Comparison of ENCODE assay signal across 1 cellular context in the genomic region with DNA sequence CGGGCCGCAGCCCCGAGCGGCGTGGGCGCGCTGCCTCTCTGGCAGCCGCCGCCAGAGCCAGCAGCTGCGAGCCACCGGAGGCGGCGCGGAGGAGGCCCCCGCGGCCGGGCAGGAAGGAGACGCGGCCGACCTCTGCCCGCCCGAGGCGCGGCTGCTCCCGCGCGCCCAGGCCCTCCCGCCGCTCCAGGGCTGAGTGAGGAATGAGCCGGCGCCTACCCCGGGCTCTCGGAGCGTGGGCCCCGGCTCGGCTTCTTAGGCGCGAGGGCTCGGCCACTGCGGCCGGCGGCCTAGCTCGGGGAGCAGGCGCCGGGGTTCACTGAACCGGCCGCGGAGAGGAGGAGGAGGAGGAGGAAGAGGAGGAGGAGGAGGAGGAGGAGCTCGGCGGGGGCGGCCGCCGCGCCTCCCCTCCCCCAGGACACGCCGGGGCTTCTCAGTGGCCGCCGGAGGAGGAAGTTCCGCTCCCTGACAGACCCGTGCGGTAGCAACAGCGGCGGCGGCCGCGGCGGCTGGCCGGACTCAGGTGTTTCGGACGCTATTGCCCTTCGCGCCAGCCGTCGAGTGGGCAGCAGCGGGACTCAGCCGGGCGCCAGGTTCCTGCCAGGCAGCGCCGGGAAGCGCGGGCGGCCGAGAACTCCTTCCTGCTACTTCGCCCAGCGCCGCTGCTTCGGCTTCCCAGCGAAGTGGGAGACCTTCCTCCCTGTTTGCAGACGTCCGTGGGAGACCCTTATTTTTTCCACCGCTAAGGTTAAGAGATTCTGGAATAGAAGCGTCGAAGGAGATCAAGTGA.
A peak's percentile ranks its signal among the peaks of the same experiment; 100 is the strongest.
TF ChIP-seq lines count a peak whose summit lies in the region.

A gene (plus strand): TSS at position 468 of the 787 bp plus-strand sequence. CDS start 735 bp downstream, outside the sequence.

TF ChIP-seq in WTC11, 78 proteins besides CTCF, POLR2A, EP300 and RAD21 (continued from another document and continues in another):
- TF ChIP-seq, protein P1, sequence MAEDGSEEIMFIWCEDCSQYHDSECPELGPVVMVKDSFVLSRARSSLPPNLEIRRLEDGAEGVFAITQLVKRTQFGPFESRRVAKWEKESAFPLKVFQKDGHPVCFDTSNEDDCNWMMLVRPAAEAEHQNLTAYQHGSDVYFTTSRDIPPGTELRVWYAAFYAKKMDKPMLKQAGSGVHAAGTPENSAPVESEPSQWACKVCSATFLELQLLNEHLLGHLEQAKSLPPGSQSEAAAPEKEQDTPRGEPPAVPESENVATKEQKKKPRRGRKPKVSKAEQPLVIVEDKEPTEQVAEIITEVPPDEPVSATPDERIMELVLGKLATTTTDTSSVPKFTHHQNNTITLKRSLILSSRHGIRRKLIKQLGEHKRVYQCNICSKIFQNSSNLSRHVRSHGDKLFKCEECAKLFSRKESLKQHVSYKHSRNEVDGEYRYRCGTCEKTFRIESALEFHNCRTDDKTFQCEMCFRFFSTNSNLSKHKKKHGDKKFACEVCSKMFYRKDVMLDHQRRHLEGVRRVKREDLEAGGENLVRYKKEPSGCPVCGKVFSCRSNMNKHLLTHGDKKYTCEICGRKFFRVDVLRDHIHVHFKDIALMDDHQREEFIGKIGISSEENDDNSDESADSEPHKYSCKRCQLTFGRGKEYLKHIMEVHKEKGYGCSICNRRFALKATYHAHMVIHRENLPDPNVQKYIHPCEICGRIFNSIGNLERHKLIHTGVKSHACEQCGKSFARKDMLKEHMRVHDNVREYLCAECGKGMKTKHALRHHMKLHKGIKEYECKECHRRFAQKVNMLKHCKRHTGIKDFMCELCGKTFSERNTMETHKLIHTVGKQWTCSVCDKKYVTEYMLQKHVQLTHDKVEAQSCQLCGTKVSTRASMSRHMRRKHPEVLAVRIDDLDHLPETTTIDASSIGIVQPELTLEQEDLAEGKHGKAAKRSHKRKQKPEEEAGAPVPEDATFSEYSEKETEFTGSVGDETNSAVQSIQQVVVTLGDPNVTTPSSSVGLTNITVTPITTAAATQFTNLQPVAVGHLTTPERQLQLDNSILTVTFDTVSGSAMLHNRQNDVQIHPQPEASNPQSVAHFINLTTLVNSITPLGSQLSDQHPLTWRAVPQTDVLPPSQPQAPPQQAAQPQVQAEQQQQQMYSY (CRISPR knock-in tag; IDR thresholded peaks at IDR 0.05), result no peak
- TF ChIP-seq, protein P2, sequence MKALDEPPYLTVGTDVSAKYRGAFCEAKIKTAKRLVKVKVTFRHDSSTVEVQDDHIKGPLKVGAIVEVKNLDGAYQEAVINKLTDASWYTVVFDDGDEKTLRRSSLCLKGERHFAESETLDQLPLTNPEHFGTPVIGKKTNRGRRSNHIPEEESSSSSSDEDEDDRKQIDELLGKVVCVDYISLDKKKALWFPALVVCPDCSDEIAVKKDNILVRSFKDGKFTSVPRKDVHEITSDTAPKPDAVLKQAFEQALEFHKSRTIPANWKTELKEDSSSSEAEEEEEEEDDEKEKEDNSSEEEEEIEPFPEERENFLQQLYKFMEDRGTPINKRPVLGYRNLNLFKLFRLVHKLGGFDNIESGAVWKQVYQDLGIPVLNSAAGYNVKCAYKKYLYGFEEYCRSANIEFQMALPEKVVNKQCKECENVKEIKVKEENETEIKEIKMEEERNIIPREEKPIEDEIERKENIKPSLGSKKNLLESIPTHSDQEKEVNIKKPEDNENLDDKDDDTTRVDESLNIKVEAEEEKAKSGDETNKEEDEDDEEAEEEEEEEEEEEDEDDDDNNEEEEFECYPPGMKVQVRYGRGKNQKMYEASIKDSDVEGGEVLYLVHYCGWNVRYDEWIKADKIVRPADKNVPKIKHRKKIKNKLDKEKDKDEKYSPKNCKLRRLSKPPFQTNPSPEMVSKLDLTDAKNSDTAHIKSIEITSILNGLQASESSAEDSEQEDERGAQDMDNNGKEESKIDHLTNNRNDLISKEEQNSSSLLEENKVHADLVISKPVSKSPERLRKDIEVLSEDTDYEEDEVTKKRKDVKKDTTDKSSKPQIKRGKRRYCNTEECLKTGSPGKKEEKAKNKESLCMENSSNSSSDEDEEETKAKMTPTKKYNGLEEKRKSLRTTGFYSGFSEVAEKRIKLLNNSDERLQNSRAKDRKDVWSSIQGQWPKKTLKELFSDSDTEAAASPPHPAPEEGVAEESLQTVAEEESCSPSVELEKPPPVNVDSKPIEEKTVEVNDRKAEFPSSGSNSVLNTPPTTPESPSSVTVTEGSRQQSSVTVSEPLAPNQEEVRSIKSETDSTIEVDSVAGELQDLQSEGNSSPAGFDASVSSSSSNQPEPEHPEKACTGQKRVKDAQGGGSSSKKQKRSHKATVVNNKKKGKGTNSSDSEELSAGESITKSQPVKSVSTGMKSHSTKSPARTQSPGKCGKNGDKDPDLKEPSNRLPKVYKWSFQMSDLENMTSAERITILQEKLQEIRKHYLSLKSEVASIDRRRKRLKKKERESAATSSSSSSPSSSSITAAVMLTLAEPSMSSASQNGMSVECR (CRISPR knock-in tag; IDR thresholded peaks at IDR 0.05; ENCODE audit: borderline replicate concordance), result peak; percentile 73; the same call in 1 of the 2 replicates
- TF ChIP-seq, protein P3, sequence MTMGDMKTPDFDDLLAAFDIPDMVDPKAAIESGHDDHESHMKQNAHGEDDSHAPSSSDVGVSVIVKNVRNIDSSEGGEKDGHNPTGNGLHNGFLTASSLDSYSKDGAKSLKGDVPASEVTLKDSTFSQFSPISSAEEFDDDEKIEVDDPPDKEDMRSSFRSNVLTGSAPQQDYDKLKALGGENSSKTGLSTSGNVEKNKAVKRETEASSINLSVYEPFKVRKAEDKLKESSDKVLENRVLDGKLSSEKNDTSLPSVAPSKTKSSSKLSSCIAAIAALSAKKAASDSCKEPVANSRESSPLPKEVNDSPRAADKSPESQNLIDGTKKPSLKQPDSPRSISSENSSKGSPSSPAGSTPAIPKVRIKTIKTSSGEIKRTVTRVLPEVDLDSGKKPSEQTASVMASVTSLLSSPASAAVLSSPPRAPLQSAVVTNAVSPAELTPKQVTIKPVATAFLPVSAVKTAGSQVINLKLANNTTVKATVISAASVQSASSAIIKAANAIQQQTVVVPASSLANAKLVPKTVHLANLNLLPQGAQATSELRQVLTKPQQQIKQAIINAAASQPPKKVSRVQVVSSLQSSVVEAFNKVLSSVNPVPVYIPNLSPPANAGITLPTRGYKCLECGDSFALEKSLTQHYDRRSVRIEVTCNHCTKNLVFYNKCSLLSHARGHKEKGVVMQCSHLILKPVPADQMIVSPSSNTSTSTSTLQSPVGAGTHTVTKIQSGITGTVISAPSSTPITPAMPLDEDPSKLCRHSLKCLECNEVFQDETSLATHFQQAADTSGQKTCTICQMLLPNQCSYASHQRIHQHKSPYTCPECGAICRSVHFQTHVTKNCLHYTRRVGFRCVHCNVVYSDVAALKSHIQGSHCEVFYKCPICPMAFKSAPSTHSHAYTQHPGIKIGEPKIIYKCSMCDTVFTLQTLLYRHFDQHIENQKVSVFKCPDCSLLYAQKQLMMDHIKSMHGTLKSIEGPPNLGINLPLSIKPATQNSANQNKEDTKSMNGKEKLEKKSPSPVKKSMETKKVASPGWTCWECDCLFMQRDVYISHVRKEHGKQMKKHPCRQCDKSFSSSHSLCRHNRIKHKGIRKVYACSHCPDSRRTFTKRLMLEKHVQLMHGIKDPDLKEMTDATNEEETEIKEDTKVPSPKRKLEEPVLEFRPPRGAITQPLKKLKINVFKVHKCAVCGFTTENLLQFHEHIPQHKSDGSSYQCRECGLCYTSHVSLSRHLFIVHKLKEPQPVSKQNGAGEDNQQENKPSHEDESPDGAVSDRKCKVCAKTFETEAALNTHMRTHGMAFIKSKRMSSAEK (CRISPR knock-in tag; IDR thresholded peaks at IDR 0.05; ENCODE audit: borderline replicate concordance), result no peak
- no peak for TF ChIP-seq ZNF396 (CRISPR knock-in tag; IDR thresholded peaks at IDR 0.05; ENCODE audit: borderline replicate concordance)
- no peak for TF ChIP-seq OVOL2 (CRISPR knock-in tag; IDR thresholded peaks at IDR 0.05; ENCODE audit: borderline replicate concordance)
- TF ChIP-seq, protein P4, sequence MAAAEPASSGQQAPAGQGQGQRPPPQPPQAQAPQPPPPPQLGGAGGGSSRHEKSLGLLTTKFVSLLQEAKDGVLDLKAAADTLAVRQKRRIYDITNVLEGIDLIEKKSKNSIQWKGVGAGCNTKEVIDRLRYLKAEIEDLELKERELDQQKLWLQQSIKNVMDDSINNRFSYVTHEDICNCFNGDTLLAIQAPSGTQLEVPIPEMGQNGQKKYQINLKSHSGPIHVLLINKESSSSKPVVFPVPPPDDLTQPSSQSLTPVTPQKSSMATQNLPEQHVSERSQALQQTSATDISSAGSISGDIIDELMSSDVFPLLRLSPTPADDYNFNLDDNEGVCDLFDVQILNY (CRISPR knock-in tag; IDR thresholded peaks at IDR 0.05), result 0 out of 2 replicates have a peak, but pooled peaks have one; percentile 24
- TF ChIP-seq TP53 (CRISPR knock-in tag; IDR thresholded peaks at IDR 0.05), result no peak
- TF ChIP-seq, protein P5, sequence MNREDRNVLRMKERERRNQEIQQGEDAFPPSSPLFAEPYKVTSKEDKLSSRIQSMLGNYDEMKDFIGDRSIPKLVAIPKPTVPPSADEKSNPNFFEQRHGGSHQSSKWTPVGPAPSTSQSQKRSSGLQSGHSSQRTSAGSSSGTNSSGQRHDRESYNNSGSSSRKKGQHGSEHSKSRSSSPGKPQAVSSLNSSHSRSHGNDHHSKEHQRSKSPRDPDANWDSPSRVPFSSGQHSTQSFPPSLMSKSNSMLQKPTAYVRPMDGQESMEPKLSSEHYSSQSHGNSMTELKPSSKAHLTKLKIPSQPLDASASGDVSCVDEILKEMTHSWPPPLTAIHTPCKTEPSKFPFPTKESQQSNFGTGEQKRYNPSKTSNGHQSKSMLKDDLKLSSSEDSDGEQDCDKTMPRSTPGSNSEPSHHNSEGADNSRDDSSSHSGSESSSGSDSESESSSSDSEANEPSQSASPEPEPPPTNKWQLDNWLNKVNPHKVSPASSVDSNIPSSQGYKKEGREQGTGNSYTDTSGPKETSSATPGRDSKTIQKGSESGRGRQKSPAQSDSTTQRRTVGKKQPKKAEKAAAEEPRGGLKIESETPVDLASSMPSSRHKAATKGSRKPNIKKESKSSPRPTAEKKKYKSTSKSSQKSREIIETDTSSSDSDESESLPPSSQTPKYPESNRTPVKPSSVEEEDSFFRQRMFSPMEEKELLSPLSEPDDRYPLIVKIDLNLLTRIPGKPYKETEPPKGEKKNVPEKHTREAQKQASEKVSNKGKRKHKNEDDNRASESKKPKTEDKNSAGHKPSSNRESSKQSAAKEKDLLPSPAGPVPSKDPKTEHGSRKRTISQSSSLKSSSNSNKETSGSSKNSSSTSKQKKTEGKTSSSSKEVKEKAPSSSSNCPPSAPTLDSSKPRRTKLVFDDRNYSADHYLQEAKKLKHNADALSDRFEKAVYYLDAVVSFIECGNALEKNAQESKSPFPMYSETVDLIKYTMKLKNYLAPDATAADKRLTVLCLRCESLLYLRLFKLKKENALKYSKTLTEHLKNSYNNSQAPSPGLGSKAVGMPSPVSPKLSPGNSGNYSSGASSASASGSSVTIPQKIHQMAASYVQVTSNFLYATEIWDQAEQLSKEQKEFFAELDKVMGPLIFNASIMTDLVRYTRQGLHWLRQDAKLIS (CRISPR knock-in tag; IDR thresholded peaks at IDR 0.05; ENCODE audit: borderline replicate concordance), result no peak
- TF ChIP-seq ZBTB21 (CRISPR knock-in tag; IDR thresholded peaks at IDR 0.05; ENCODE audit: borderline replicate concordance), result no peak
- no peak for TF ChIP-seq JAZF1 (CRISPR knock-in tag; IDR thresholded peaks at IDR 0.05)
- TF ChIP-seq, protein P6, sequence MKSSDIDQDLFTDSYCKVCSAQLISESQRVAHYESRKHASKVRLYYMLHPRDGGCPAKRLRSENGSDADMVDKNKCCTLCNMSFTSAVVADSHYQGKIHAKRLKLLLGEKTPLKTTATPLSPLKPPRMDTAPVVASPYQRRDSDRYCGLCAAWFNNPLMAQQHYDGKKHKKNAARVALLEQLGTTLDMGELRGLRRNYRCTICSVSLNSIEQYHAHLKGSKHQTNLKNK (CRISPR knock-in tag; IDR thresholded peaks at IDR 0.05), result no peak
- no peak for TF ChIP-seq NR2C2 (CRISPR knock-in tag; IDR thresholded peaks at IDR 0.05)
- peak; percentile 98 for TF ChIP-seq ZNF263 (CRISPR knock-in tag; IDR thresholded peaks at IDR 0.05; ENCODE audit: low read depth)
- TF ChIP-seq CBFB (CRISPR knock-in tag; IDR thresholded peaks at IDR 0.05; ENCODE audit: low read depth), result no peak; the same call in 1 of the 2 replicates
- TF ChIP-seq ZNF219 (CRISPR knock-in tag; IDR thresholded peaks at IDR 0.05; ENCODE audit: borderline replicate concordance), result 0 out of 2 replicates have a peak, but pooled peaks have one; percentile 30
- TF ChIP-seq, protein P7, sequence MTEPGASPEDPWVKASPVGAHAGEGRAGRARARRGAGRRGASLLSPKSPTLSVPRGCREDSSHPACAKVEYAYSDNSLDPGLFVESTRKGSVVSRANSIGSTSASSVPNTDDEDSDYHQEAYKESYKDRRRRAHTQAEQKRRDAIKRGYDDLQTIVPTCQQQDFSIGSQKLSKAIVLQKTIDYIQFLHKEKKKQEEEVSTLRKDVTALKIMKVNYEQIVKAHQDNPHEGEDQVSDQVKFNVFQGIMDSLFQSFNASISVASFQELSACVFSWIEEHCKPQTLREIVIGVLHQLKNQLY (CRISPR knock-in tag; IDR thresholded peaks at IDR 0.05), result no peak; the same call in 1 of the 2 replicates
- TF ChIP-seq NR3C1 (CRISPR knock-in tag; conservative IDR thresholded peaks at IDR 0.05; ENCODE audit: low read depth), result peak; percentile 74; the same call in 1 of the 2 replicates
- TF ChIP-seq, protein P8, sequence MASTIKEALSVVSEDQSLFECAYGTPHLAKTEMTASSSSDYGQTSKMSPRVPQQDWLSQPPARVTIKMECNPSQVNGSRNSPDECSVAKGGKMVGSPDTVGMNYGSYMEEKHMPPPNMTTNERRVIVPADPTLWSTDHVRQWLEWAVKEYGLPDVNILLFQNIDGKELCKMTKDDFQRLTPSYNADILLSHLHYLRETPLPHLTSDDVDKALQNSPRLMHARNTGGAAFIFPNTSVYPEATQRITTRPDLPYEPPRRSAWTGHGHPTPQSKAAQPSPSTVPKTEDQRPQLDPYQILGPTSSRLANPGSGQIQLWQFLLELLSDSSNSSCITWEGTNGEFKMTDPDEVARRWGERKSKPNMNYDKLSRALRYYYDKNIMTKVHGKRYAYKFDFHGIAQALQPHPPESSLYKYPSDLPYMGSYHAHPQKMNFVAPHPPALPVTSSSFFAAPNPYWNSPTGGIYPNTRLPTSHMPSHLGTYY (CRISPR knock-in tag; IDR thresholded peaks at IDR 0.05), result no peak
- no peak for TF ChIP-seq GRHL2 (CRISPR knock-in tag; IDR thresholded peaks at IDR 0.05; ENCODE audit: insufficient replicate concordance, severe bottlenecking)
- TF ChIP-seq, protein P9, sequence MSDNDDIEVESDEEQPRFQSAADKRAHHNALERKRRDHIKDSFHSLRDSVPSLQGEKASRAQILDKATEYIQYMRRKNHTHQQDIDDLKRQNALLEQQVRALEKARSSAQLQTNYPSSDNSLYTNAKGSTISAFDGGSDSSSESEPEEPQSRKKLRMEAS (CRISPR knock-in tag; IDR thresholded peaks at IDR 0.05), result peak; percentile 74
- TF ChIP-seq RELA (CRISPR knock-in tag; IDR thresholded peaks at IDR 0.05; ENCODE audit: borderline replicate concordance), result no peak
- no peak for TF ChIP-seq ZNF671 (CRISPR knock-in tag; IDR thresholded peaks at IDR 0.05)
- TF ChIP-seq, protein P10, sequence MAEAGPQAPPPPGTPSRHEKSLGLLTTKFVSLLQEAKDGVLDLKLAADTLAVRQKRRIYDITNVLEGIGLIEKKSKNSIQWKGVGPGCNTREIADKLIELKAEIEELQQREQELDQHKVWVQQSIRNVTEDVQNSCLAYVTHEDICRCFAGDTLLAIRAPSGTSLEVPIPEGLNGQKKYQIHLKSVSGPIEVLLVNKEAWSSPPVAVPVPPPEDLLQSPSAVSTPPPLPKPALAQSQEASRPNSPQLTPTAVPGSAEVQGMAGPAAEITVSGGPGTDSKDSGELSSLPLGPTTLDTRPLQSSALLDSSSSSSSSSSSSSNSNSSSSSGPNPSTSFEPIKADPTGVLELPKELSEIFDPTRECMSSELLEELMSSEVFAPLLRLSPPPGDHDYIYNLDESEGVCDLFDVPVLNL (CRISPR knock-in tag; IDR thresholded peaks at IDR 0.05; ENCODE audit: borderline replicate concordance, low read depth), result peak; percentile 16; the same call in 1 of the 2 replicates
